Comparison of ENCODE assay signal across 1 cellular context in genomic region chr6:35426074-35426473, GRCh38.
TF ChIP-seq lines count a peak whose summit lies in the region.

No MANE protein-coding gene starts in this region.

TF ChIP-seq in K562, 482 proteins besides CTCF, POLR2A, EP300 and RAD21:
- peak; percentile 3; the same call in 1 of the 2 replicates for TF ChIP-seq POLR2G (IDR thresholded peaks at IDR 0.05; ENCODE audit: low read depth, low read length)
- no peak for TF ChIP-seq ZNF408 (CRISPR knock-in tag; IDR thresholded peaks at IDR 0.05; ENCODE audit: low read depth)
- TF ChIP-seq SPI1 (IDR thresholded peaks at IDR 0.05; ENCODE audit: borderline replicate concordance, low read depth, low read length), result peak; percentile 56; the same call in 1 of the 2 replicates
